ENCODE assay signal across 1 cellular context in the genomic region with DNA sequence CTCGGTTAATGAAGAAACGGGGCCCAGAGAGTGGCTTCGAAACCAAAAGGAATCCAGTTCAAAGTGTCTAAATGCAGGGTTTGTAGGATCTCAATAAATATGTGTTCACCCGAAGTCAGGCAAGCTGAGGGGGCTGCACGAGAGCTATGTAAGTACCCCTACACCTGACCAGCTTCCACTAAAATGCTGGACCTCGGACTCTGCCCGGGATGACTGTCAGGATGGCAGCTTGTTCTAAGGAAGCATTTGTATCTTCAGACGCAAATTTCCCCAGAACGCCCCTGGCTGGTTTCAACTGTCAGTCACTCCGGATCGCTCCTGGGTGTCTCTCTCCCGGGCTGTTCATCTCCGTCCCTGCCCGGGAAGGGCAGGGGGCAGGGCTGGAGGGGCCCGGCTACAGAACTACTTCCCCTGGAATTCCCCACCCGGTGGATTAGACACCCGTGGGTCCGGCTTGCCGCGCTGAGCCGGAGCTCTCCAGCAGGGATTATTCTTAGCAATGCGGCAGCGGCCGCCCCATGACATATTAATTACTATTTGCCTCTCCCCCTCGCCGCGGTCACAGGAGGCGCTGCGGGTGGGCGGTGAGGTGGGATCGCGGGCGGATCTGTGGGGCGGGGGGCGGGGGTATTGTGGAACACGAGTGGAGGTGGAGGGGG.
TF ChIP-seq lines count a peak whose summit lies in the region.

No MANE protein-coding gene starts in this region.

TF ChIP-seq in HEK293, 187 proteins besides CTCF, POLR2A, EP300 and RAD21 (continued from another document):
- TF ChIP-seq, protein P1, sequence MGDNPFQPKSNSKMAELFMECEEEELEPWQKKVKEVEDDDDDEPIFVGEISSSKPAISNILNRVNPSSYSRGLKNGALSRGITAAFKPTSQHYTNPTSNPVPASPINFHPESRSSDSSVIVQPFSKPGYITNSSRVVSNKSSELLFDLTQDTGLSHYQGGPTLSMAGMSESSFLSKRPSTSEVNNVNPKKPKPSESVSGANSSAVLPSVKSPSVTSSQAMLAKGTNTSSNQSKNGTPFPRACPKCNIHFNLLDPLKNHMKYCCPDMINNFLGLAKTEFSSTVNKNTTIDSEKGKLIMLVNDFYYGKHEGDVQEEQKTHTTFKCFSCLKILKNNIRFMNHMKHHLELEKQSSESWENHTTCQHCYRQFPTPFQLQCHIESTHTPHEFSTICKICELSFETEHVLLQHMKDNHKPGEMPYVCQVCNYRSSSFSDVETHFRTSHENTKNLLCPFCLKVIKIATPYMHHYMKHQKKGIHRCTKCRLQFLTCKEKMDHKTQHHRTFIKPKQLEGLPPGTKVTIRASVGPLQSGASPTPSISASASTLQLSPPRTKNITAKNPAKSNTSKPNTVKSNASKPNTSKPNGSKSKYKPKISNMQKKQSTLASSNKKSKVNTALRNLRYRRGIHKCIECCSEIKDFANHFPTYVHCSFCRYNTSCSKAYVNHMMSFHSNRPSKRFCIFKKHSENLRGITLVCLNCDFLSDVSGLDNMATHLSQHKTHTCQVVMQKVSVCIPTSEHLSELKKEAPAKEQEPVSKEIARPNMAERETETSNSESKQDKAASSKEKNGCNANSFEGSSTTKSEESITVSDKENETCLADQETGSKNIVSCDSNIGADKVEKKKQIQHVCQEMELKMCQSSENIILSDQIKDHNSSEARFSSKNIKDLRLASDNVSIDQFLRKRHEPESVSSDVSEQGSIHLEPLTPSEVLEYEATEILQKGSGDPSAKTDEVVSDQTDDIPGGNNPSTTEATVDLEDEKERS (tag by site-specific recombination; IDR thresholded peaks at IDR 0.05), result no peak
- no peak for TF ChIP-seq OSR2 (tag by site-specific recombination; IDR thresholded peaks at IDR 0.05)
- TF ChIP-seq ZNF140 (tag by site-specific recombination; IDR thresholded peaks at IDR 0.05), result no peak
- TF ChIP-seq ZNF501 (tag by site-specific recombination; IDR thresholded peaks at IDR 0.05), result no peak
- no peak for TF ChIP-seq ZNF549 (tag by site-specific recombination; IDR thresholded peaks at IDR 0.05)
- TF ChIP-seq ZNF548 (tag by site-specific recombination; IDR thresholded peaks at IDR 0.05), result no peak
- TF ChIP-seq, protein P2, sequence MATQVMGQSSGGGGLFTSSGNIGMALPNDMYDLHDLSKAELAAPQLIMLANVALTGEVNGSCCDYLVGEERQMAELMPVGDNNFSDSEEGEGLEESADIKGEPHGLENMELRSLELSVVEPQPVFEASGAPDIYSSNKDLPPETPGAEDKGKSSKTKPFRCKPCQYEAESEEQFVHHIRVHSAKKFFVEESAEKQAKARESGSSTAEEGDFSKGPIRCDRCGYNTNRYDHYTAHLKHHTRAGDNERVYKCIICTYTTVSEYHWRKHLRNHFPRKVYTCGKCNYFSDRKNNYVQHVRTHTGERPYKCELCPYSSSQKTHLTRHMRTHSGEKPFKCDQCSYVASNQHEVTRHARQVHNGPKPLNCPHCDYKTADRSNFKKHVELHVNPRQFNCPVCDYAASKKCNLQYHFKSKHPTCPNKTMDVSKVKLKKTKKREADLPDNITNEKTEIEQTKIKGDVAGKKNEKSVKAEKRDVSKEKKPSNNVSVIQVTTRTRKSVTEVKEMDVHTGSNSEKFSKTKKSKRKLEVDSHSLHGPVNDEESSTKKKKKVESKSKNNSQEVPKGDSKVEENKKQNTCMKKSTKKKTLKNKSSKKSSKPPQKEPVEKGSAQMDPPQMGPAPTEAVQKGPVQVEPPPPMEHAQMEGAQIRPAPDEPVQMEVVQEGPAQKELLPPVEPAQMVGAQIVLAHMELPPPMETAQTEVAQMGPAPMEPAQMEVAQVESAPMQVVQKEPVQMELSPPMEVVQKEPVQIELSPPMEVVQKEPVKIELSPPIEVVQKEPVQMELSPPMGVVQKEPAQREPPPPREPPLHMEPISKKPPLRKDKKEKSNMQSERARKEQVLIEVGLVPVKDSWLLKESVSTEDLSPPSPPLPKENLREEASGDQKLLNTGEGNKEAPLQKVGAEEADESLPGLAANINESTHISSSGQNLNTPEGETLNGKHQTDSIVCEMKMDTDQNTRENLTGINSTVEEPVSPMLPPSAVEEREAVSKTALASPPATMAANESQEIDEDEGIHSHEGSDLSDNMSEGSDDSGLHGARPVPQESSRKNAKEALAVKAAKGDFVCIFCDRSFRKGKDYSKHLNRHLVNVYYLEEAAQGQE (tag by site-specific recombination; IDR thresholded peaks at IDR 0.05), result peak; percentile 47
- TF ChIP-seq SP2 (tag by site-specific recombination; IDR thresholded peaks at IDR 0.05), result peak; percentile 56; the same call in 1 of the 2 replicates
- TF ChIP-seq ZFP37 (tag by site-specific recombination; IDR thresholded peaks at IDR 0.05), result no peak
- TF ChIP-seq ZNF660 (tag by site-specific recombination; IDR thresholded peaks at IDR 0.05), result no peak
- TF ChIP-seq ZNF248 (tag by site-specific recombination; IDR thresholded peaks at IDR 0.05), result no peak
- TF ChIP-seq ZNF701 (tag by site-specific recombination; IDR thresholded peaks at IDR 0.05), result no peak
- peak; percentile 57 for TF ChIP-seq SP3 (tag by site-specific recombination; IDR thresholded peaks at IDR 0.05)
- TF ChIP-seq ZNF664 (tag by site-specific recombination; IDR thresholded peaks at IDR 0.05), result peak; percentile 70
- peak; percentile 79 for TF ChIP-seq ZFHX2 (tag by site-specific recombination; conservative IDR thresholded peaks at IDR 0.05)
- TF ChIP-seq ZNF214 (tag by site-specific recombination; IDR thresholded peaks at IDR 0.05; ENCODE audit: borderline replicate concordance), result no peak
TF ChIP-seq in HEK293: peak in this region for 7.
